ENCODE assay signal across 1 cellular context in the genomic region with DNA sequence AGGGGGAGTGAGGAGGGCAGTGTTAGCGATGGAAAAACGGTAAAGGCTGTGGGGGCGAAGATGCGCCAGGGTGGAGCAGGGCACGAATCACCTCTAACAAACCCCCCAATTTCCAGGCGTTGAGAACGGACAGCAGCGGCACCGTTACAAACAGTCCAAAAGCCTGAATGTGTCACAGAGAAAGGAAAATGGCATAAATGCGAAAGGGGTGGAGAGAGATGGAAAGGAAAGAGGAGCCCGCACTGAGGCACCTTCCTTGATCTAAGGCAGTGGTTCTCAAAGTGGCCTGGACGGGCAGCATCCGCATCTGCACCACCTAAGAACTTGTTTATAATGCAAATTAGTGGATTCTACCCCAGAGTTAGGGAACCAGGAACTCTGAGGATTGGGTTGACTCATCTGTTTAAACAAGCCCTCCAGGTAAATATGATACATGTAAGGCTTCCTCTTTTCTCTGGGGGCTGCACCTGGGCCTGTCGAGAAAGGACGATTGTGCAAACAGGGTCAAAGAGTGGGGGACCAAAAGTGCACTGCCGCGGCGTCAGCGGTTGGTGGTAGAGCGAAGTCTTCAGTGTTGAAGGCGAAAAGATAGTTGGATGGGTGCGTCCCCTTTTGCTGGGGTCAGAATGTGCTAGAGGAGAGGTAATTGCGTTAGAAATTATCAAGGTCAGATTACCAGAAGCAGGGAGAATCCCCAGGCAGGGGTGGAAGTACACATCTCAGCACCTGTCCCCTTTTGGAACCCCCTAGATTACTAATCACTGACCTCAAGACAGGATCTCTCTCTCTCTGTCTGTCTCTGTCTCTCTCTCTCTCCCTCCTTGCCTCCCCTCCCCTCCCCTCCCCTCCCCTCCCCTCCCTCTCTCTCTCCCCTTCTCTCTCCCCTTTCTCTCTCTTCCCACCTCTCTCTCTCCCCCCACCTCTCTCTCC.
TF ChIP-seq lines count a peak whose summit lies in the region.

No MANE protein-coding gene starts in this region.

TF ChIP-seq in HepG2, 621 proteins besides CTCF, POLR2A, EP300 and RAD21 (continued from another document):
- TF ChIP-seq CEBPB (IDR thresholded peaks at IDR 0.05; ENCODE audit: borderline replicate concordance, low read depth, low read length), result peak; percentile 15; the same call in 1 of the 2 replicates
- TF ChIP-seq, protein P1, sequence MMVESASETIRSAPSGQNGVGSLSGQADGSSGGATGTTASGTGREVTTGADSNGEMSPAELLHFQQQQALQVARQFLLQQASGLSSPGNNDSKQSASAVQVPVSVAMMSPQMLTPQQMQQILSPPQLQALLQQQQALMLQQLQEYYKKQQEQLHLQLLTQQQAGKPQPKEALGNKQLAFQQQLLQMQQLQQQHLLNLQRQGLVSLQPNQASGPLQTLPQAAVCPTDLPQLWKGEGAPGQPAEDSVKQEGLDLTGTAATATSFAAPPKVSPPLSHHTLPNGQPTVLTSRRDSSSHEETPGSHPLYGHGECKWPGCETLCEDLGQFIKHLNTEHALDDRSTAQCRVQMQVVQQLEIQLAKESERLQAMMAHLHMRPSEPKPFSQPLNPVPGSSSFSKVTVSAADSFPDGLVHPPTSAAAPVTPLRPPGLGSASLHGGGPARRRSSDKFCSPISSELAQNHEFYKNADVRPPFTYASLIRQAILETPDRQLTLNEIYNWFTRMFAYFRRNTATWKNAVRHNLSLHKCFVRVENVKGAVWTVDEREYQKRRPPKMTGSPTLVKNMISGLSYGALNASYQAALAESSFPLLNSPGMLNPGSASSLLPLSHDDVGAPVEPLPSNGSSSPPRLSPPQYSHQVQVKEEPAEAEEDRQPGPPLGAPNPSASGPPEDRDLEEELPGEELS (CRISPR knock-in tag; IDR thresholded peaks at IDR 0.05), result 0 out of 2 replicates have a peak, but pooled peaks have one; percentile 25
- no peak for TF ChIP-seq NCOA1 (CRISPR knock-in tag; IDR thresholded peaks at IDR 0.05)
- no peak for TF ChIP-seq NFIB (CRISPR knock-in tag; IDR thresholded peaks at IDR 0.05; ENCODE audit: borderline replicate concordance)
- no peak for TF ChIP-seq ELF1 (CRISPR knock-in tag; IDR thresholded peaks at IDR 0.05)
